In genomic region chr19:47479701-47480503, GRCh38 we compare ENCODE assay signal across 17 cellular contexts. TPM values are rescaled to one million over a fixed set of nuclear protein-coding genes. Genes with fewer than 3 reads are reported as not detected.
A peak's percentile ranks its signal among the peaks of the same experiment; 100 is the strongest.
DNase-seq lines count a peak whose midpoint lies in the region; ATAC-seq, FAIRE-seq and TF ChIP-seq lines count a peak whose summit lies in the region.
"Had no signal": no experiment of that assay in that cellular context is flagged by ENCODE, and none has a peak within 500 bp of the region (broad histone marks: within the 10 kb centered on the region; RNA-seq: fewer than 3 reads in every experiment).

No MANE protein-coding gene starts in this region.

- dilution Hi-C loops in endothelial cell of umbilical vein (cut with MboI; ENCODE audit: extremely low pct_ligation_motif_present, low sequenced_read_pairs): no loop called here

- no peak overlapping the region for H3K9ac ChIP-seq in endothelial cell of umbilical vein (replicated peaks; ENCODE audit: extremely low read depth, insufficient read depth, low read length)

- H2AFZ ChIP-seq in endothelial cell of umbilical vein (ENCODE audit: low read depth, low read length): peak overlapping the region; percentile 82

- no peak overlapping the region for H3K4me3 Mint-ChIP-seq in Caco-2 (ENCODE audit: unreplicated experiment)
- H3K4me3 Mint-ChIP-seq: activated CD8-positive, alpha-beta T cell treated with anti-CD3 and anti-CD28 coated beads for 36 hours had no signal

- 29 to 35% methylated on average over 39 of the region's 39 CpGs for WGBS in sigmoid colon, 2 donors

- no peak overlapping the region for H3K27ac ChIP-seq in endothelial cell of umbilical vein (ENCODE audit: insufficient read depth, low read depth, low read length)
- H3K27ac ChIP-seq in lower lobe of right lung: no peak overlapping the region
- H3K27ac ChIP-seq in sigmoid colon: no peak overlapping the region
- H3K27ac ChIP-seq: left lung, skin epidermis had no signal

- POLR2A ChIA-PET in endothelial cell of umbilical vein (lab: Charles Lee): no interaction called here
- POLR2A ChIA-PET in Caco-2 (lab: Charles Lee): no interaction called here

- no peak for TF ChIP-seq EP300 in sigmoid colon (IDR thresholded peaks at IDR 0.05)

- TF ChIP-seq POLR2A in endothelial cell of umbilical vein (IDR thresholded peaks at IDR 0.05; ENCODE audit: low read depth, low read length): no peak
- TF ChIP-seq POLR2A in sigmoid colon (IDR thresholded peaks at IDR 0.05): no peak

- CTCF ChIA-PET in endothelial cell of umbilical vein (lab: Charles Lee) (no interaction called here), Caco-2 (lab: Charles Lee) (no interaction called here)

- H3K9me3 ChIP-seq in endothelial cell of umbilical vein (replicated peaks; ENCODE audit: control insufficient read depth, insufficient read depth, low read length): no peaks in the 10 kb centered on the region
- H3K9me3 ChIP-seq in lower lobe of right lung: no peaks in the 10 kb centered on the region
- no peaks in the 10 kb centered on the region for H3K9me3 ChIP-seq in sigmoid colon
- no peaks in the 10 kb centered on the region for H3K9me3 ChIP-seq in Caco-2
- H3K9me3 ChIP-seq: left lung had no signal

- no peaks in the 10 kb centered on the region for H3K4me1 Mint-ChIP-seq in Caco-2 (ENCODE audit: low read depth, unreplicated experiment)

- no peaks in the 10 kb centered on the region for H4K20me1 ChIP-seq in endothelial cell of umbilical vein (replicated peaks; ENCODE audit: control insufficient read depth, extremely low read depth, insufficient read depth, low read length)

- no peaks in the 10 kb centered on the region for H3K9me3 Mint-ChIP-seq in Caco-2 (ENCODE audit: unreplicated experiment)
- H3K9me3 Mint-ChIP-seq: activated CD8-positive, alpha-beta T cell treated with anti-CD3 and anti-CD28 coated beads for 36 hours had no signal

- no peak for TF ChIP-seq CTCF in endothelial cell of umbilical vein (IDR thresholded peaks at IDR 0.05; ENCODE audit: extremely low read depth in 1 of 2, insufficient read depth in 1 of 2, low read depth in 1 of 2, low read length in 2 of 2)
- no peak for TF ChIP-seq CTCF in lower lobe of right lung (IDR thresholded peaks at IDR 0.05)
- no peak for TF ChIP-seq CTCF in sigmoid colon (IDR thresholded peaks at IDR 0.05)
- no peak for TF ChIP-seq CTCF in Caco-2 (IDR thresholded peaks at IDR 0.05; ENCODE audit: insufficient read depth in 1 of 2, low read depth in 1 of 2, low read length in 1 of 2, severe bottlenecking in 1 of 2, unreplicated experiment in 1 of 2)

- H3K4me2 ChIP-seq in endothelial cell of umbilical vein (ENCODE audit: insufficient read depth, low read length): no peak overlapping the region

- intact Hi-C loops in endothelial cell of umbilical vein (cut with micrococcal nuclease) (loop anchor here (5.0 kb wide), 1 partner anchor 53 kb away; no protein-coding TSS in a partner anchor), lower lobe of right lung (cut with DNase I) (no loop called here), sigmoid colon (cut with DNase I) (no loop called here), Caco-2 (cut with micrococcal nuclease; ENCODE audit: unreplicated experiment) (no loop called here)

- H3K4me1 ChIP-seq in endothelial cell of umbilical vein (ENCODE audit: control insufficient read depth, extremely low read depth, insufficient read depth, low read length) (peaks cover 3% of the 10 kb centered on the region), lower lobe of right lung (peaks cover 14% of the 10 kb centered on the region), sigmoid colon (peaks cover 3 to 25% (median 16%) of the 10 kb centered on the region in 4 donors), Caco-2 (no peaks in the 10 kb centered on the region)

- DNase-seq in EH (ENCODE audit: low read depth) (peak; percentile 42), NCI-H748 (lab: John Stamatoyannopoulos, UW; ENCODE audit: unreplicated experiment) (peak; percentile 82), endothelial cell of umbilical vein (ENCODE audit: low read depth, low spot score) (no peak), lower lobe of right lung (peak; percentile 73), sigmoid colon (no peak), Caco-2 (no peak), hippocampal formation (lab: John Stamatoyannopoulos, UW) (no peak), T-helper 9 cell (no peak)
- DNase-seq: activated CD8-positive, alpha-beta T cell treated with anti-CD3 and anti-CD28 coated beads for 36 hours; activated naive CD4-positive, alpha-beta T cell; caudate nucleus; NCI-H1092 treated with DMSO at 0.1 percent for 48 hours; NCI-H524 treated with DMSO at 0.1 percent for 48 hours had no signal

- H3K36me3 ChIP-seq in endothelial cell of umbilical vein (ENCODE audit: control insufficient read depth in 2 of 2, extremely low read depth in 1 of 2, insufficient read depth in 2 of 2, low read length in 2 of 2) (no peaks in the 10 kb centered on the region), lower lobe of right lung (no peaks in the 10 kb centered on the region), sigmoid colon (no peaks in the 10 kb centered on the region), Caco-2 (ENCODE audit: control insufficient read depth, insufficient read depth, low read length) (no peaks in the 10 kb centered on the region)
- H3K36me3 ChIP-seq: left lung had no signal

- no peaks in the 10 kb centered on the region for H3K27me3 Mint-ChIP-seq in Caco-2 (ENCODE audit: insufficient read depth, unreplicated experiment)
- H3K27me3 Mint-ChIP-seq: activated CD8-positive, alpha-beta T cell treated with anti-CD3 and anti-CD28 coated beads for 36 hours had no signal

- peak in 1 of 2 donors; percentile 13 for ATAC-seq in lower lobe of right lung
- ATAC-seq: activated CD8-positive, alpha-beta T cell treated with anti-CD3 and anti-CD28 coated beads for 36 hours; left lung had no signal

- no peak for FAIRE-seq in endothelial cell of umbilical vein (lab: Jason Lieb, UNC)
- FAIRE-seq: HTR-8/SVneo had no signal

- peaks cover 14% of the 10 kb centered on the region for H3K36me3 Mint-ChIP-seq in Caco-2 (ENCODE audit: insufficient read depth, unreplicated experiment)

- H3K4me3 ChIP-seq in endothelial cell of umbilical vein (replicated peaks in 1 of 3; ENCODE audit: insufficient read depth in 1 of 3, low read depth in 1 of 3, low read length in 3 of 3) (no peak overlapping the region), lower lobe of right lung (peak overlapping the region; percentile 8), sigmoid colon (no peak overlapping the region), Caco-2 (ENCODE audit: low read depth, low read length) (no peak overlapping the region)
- H3K4me3 ChIP-seq: left lung, skin epidermis had no signal

- no peak overlapping the region for H3K27ac Mint-ChIP-seq in Caco-2 (ENCODE audit: unreplicated experiment)
- H3K27ac Mint-ChIP-seq: activated CD8-positive, alpha-beta T cell treated with anti-CD3 and anti-CD28 coated beads for 36 hours had no signal

- H3K27me3 ChIP-seq in endothelial cell of umbilical vein (ENCODE audit: control insufficient read depth in 2 of 2, insufficient read depth in 2 of 2, low read length in 2 of 2) (no peaks in the 10 kb centered on the region), lower lobe of right lung (ENCODE audit: low read depth) (no peaks in the 10 kb centered on the region), sigmoid colon (no peaks in the 10 kb centered on the region), Caco-2 (replicated peaks; ENCODE audit: control insufficient read depth, insufficient read depth, low read length) (no peaks in the 10 kb centered on the region)
- H3K27me3 ChIP-seq: left lung had no signal

- no peaks in the 10 kb centered on the region for H3K79me2 ChIP-seq in endothelial cell of umbilical vein (ENCODE audit: control insufficient read depth, insufficient read depth, low read length)

- no peaks in the 10 kb centered on the region for H3K9me1 ChIP-seq in endothelial cell of umbilical vein (replicated peaks; ENCODE audit: control insufficient read depth, extremely low read depth, insufficient read depth, low read length)

- BruUV-seq in endothelial cell of umbilical vein (replicated peaks; lab: Mats Ljungman, UMichigan) (no TSS peak), Caco-2 (replicated peaks; lab: Mats Ljungman, UMichigan) (no TSS peak)

RNA-seq across cellular contexts. Expression of gene KPTN, which starts 4.1 kb away (rescaled TPM):
- total RNA-seq in endothelial cell of umbilical vein: 13.7 and 15.5 TPM in 2 replicates
- 14.7 and 15.7 TPM in 2 replicates for polyA plus RNA-seq in endothelial cell of umbilical vein
- 10.5 and 10.7 TPM in 2 replicates for polyA plus RNA-seq in endothelial cell of umbilical vein (2011; cell fraction: cytosol; rRNA removed)
- polyA plus RNA-seq in endothelial cell of umbilical vein (2011; cell fraction: nucleus; rRNA removed): 36.1 and 36.6 TPM in 2 replicates
- 6.5 and 13.6 TPM in 2 replicates for polyA plus RNA-seq in endothelial cell of umbilical vein (2012)
- 7.9 and 8.4 TPM in 2 replicates for polyA minus RNA-seq in endothelial cell of umbilical vein
- polyA minus RNA-seq in endothelial cell of umbilical vein (2011; cell fraction: cytosol; rRNA and poly(A)+ RNA removed): 6.9 TPM
- polyA minus RNA-seq in endothelial cell of umbilical vein (2011; cell fraction: nucleus; rRNA and poly(A)+ RNA removed): 3.3 and 4.6 TPM in 2 replicates
- 14.5 TPM for total RNA-seq in lower lobe of right lung
- total RNA-seq in sigmoid colon: 10 to 100 TPM in 1 of 4 donors, 1 to 10 TPM in 3; 4.4 to 10.0 (median 4.7) TPM
- 10 to 100 TPM in 1 of 3 donors, 1 to 10 TPM in 2; 4.8 to 12.2 (median 8.1) TPM for polyA plus RNA-seq in sigmoid colon
- total RNA-seq in Caco-2 (2022): 19.7 and 20.6 TPM in 2 replicates

RNA-seq across cellular contexts. Expression of gene SLC8A2, which starts 8.2 kb away (rescaled TPM):
- total RNA-seq in endothelial cell of umbilical vein (not detected in 2 replicates), lower lobe of right lung (0.27 TPM), sigmoid colon (10 to 100 TPM in 2 of 4 donors, 1 to 10 TPM in 2; 5.9 to 39.9 (median 19.0) TPM), Caco-2 (2022) (1.2 and 1.3 TPM in 2 replicates)
- polyA plus RNA-seq in endothelial cell of umbilical vein (not detected in 2 replicates), sigmoid colon (1 to 10 TPM in 1 of 3 donors, not detected in 2; 1.1 TPM)
- polyA plus RNA-seq in endothelial cell of umbilical vein (2011; cell fraction: cytosol; rRNA removed): not detected in 2 replicates
- polyA plus RNA-seq in endothelial cell of umbilical vein (2011; cell fraction: nucleus; rRNA removed): 0.29 TPM in 1 of 2 replicates, not detected in the other
- polyA plus RNA-seq in endothelial cell of umbilical vein (2012): not detected in 2 replicates
- not detected in 2 replicates for polyA minus RNA-seq in endothelial cell of umbilical vein
- polyA minus RNA-seq in endothelial cell of umbilical vein (2011; cell fraction: cytosol; rRNA and poly(A)+ RNA removed): not detected
- not detected in 2 replicates for polyA minus RNA-seq in endothelial cell of umbilical vein (2011; cell fraction: nucleus; rRNA and poly(A)+ RNA removed)
- polyA plus RNA-seq: CD14-positive monocyte had no signal

RNA-seq across cellular contexts. Expression of gene NAPA, which starts 35.0 kb away (rescaled TPM):
- 107 TPM in 2 replicates for total RNA-seq in endothelial cell of umbilical vein
- polyA plus RNA-seq in endothelial cell of umbilical vein: 154 and 172 TPM in 2 replicates
- polyA plus RNA-seq in endothelial cell of umbilical vein (2011; cell fraction: cytosol; rRNA removed): 131 and 147 TPM in 2 replicates
- polyA plus RNA-seq in endothelial cell of umbilical vein (2011; cell fraction: nucleus; rRNA removed): 82.0 and 97.2 TPM in 2 replicates
- polyA plus RNA-seq in endothelial cell of umbilical vein (2012): 104 and 106 TPM in 2 replicates
- 90.1 and 147 TPM in 2 replicates for polyA minus RNA-seq in endothelial cell of umbilical vein
- 63.0 TPM for polyA minus RNA-seq in endothelial cell of umbilical vein (2011; cell fraction: cytosol; rRNA and poly(A)+ RNA removed)
- polyA minus RNA-seq in endothelial cell of umbilical vein (2011; cell fraction: nucleus; rRNA and poly(A)+ RNA removed): 35.5 and 37.6 TPM in 2 replicates
- 115 TPM for total RNA-seq in lower lobe of right lung
- total RNA-seq in sigmoid colon: 100 to 1,000 TPM in 1 of 4 donors, 10 to 100 TPM in 3; 84.9 to 167 (median 91.8) TPM
- 100 to 1,000 TPM in 2 of 3 donors, 10 to 100 TPM in 1; 94.2 to 139 (median 109) TPM for polyA plus RNA-seq in sigmoid colon
- 149 TPM in 2 replicates for total RNA-seq in Caco-2 (2022)

Comparison
In these comparisons a context has a peak if more than half of its experiments do, and no peak if none do; other contexts are left out.
1. DNase-seq: peak in EH (single experiment), NCI-H748 (single experiment) and lower lobe of right lung (single experiment); none in endothelial cell of umbilical vein (single experiment), sigmoid colon (single experiment), Caco-2 (0 of 2), hippocampal formation (0 of 2) and T-helper 9 cell (single experiment).